In the genomic region with DNA sequence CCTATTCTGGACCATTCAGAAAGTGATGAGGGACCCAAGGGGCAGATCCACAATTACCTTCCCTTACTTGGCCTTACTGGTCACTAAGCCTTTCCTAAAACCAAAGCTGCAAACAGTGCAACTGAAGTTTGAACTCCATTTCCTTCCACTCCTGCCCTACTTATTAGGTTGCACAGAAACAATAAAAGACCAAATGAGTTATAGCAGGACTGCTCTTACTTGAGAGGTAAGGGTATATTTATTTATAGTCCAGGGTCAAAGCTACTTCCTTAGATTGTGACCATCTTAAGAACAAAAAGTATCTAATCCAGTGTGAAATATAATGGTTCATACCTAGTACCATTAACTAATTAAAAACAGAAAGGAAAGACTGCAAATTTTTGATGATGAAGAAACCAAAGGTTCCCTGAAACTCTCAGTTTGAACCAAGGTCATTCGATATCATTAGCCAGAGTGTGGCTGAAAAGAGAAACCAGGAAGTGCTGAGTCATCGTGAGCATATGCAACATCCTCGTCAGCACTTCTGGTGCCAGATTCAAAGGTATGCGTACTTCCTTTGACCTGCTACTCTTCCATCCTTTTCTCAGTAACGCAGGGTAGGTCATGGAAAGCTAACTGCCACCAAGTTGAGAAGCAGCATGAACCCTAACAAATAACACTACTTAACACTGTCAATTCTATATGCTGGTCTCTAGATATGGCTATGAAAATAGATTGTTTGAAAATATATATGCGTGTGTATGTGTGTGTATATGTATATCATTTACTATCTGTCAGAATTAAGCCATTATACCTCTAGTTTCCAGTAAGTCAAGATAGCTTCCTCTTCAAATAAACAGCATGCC, we compare ENCODE assay signal across 8 cellular contexts. TPM values are rescaled to one million over a fixed set of nuclear protein-coding genes. Genes with fewer than 3 reads are reported as not detected.
A peak's percentile ranks its signal among the peaks of the same experiment; 100 is the strongest.
DNase-seq lines count a peak whose midpoint lies in the region; ATAC-seq, FAIRE-seq and TF ChIP-seq lines count a peak whose summit lies in the region.

No MANE protein-coding gene starts in this region.

- CTCF ChIA-PET in WTC11 (lab: Charles Lee) = interaction anchor here (2.2 kb wide), 1 partner anchor 23 kb away, joined by 7 read pairs; no protein-coding TSS in a partner anchor

- peak overlapping the region; percentile 25; the same call in 1 of the 2 replicates for H3K4me3 Mint-ChIP-seq in WTC11
- H3K4me3 Mint-ChIP-seq in mesothelial cell of epicardium = no peak overlapping the region

- in situ Hi-C loops in GM13976 (cut with MboI; ENCODE audit: low sequenced_read_pairs, unreplicated experiment) = loop anchor here (10.0 kb wide), 1 partner anchor 175 kb away; no protein-coding TSS in a partner anchor

- H3K9me3 Mint-ChIP-seq in WTC11 (no peaks in the 10 kb centered on the region), mesothelial cell of epicardium (no peaks in the 10 kb centered on the region)

- ATAC-seq in HG02759 (IDR thresholded peaks at IDR 0.05; ENCODE audit: unreplicated experiment) (peak; percentile 71), WTC11 (peak; percentile 84)

- intact Hi-C loops in tibial artery (cut with DNase I; ENCODE audit: low total_unique reads) = no loop called here

- H3K9me3 ChIP-seq in endocrine pancreas (ENCODE audit: control insufficient read depth, low read length) (no peaks in the 10 kb centered on the region), tibial artery (no peaks in the 10 kb centered on the region)

- H3K9ac ChIP-seq in endocrine pancreas (ENCODE audit: control insufficient read depth, insufficient read depth, low read length) = no peak overlapping the region

- H3K27me3 ChIP-seq in endocrine pancreas (ENCODE audit: control insufficient read depth, insufficient read depth, low read length) (no peaks in the 10 kb centered on the region), tibial artery (no peaks in the 10 kb centered on the region)

- peaks cover 53% of the 10 kb centered on the region for H3K4me1 Mint-ChIP-seq in WTC11
- peaks cover 46% of the 10 kb centered on the region for H3K4me1 Mint-ChIP-seq in mesothelial cell of epicardium

- DNase-seq in GM13976 (ENCODE audit: low spot score) (peak; percentile 45), NAMALWA (ENCODE audit: low spot score) (peak; percentile 58), WTC11 (ENCODE audit: low spot score) (peak; percentile 13), mesothelial cell of epicardium (ENCODE audit: low spot score in 2 of 2, unreplicated experiment in 2 of 2) (no peak), tibial artery (peak; percentile 44 to 68)

- peak; percentile 95 for FAIRE-seq in A204.1 (lab: Jason Lieb, UNC)

- peak overlapping the region; percentile 53 for H3K4me3 ChIP-seq in endocrine pancreas (ENCODE audit: control insufficient read depth, insufficient read depth, low read length)
- H3K4me3 ChIP-seq in tibial artery = no peak overlapping the region

- POLR2A ChIA-PET in WTC11 (lab: Charles Lee) = no interaction called here

- H3K36me3 Mint-ChIP-seq in WTC11 (no peaks in the 10 kb centered on the region), mesothelial cell of epicardium (peaks cover 11% of the 10 kb centered on the region)

- H3K4me1 ChIP-seq in endocrine pancreas (ENCODE audit: control insufficient read depth, insufficient read depth, low read length) (peaks cover 29% of the 10 kb centered on the region), tibial artery (peaks cover 0 to 28% (median 11%) of the 10 kb centered on the region in 4 donors)

- TF ChIP-seq CTCF in GM13976 (IDR thresholded peaks at IDR 0.05; ENCODE audit: borderline replicate concordance, control extremely low read depth, extremely low read depth, insufficient read depth, missing control alignments) (no peak), WTC11 (IDR thresholded peaks at IDR 0.05) (no peak), mesothelial cell of epicardium (IDR thresholded peaks at IDR 0.05; ENCODE audit: unreplicated experiment) (no peak), tibial artery (IDR thresholded peaks at IDR 0.05) (no peak)

- H3K27ac ChIP-seq in tibial artery = peak overlapping the region; percentile 0 to 41

- H3K36me3 ChIP-seq in endocrine pancreas (ENCODE audit: control insufficient read depth, insufficient read depth, low read length) = no peaks in the 10 kb centered on the region
- no peaks in the 10 kb centered on the region for H3K36me3 ChIP-seq in tibial artery

- H3K27ac Mint-ChIP-seq in WTC11 (peak overlapping the region; percentile 88), mesothelial cell of epicardium (peak overlapping the region; percentile 91)

- H3K27me3 Mint-ChIP-seq in WTC11 (ENCODE audit: low read depth) = no peaks in the 10 kb centered on the region
- no peaks in the 10 kb centered on the region for H3K27me3 Mint-ChIP-seq in mesothelial cell of epicardium (ENCODE audit: low read depth)

TF ChIP-seq in WTC11, 78 proteins besides CTCF, POLR2A, EP300 and RAD21:
- TF ChIP-seq, protein P1, sequence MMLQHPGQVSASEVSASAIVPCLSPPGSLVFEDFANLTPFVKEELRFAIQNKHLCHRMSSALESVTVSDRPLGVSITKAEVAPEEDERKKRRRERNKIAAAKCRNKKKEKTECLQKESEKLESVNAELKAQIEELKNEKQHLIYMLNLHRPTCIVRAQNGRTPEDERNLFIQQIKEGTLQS (CRISPR knock-in tag; conservative IDR thresholded peaks at IDR 0.05) = no peak
- TF ChIP-seq GABPB1 (CRISPR knock-in tag; IDR thresholded peaks at IDR 0.05) = peak; percentile 89
- peak; percentile 97 for TF ChIP-seq NFE2L1 (CRISPR knock-in tag; IDR thresholded peaks at IDR 0.05)
- 0 out of 2 replicates have a peak, but pooled peaks have one; percentile 19 for TF ChIP-seq SP1 (CRISPR knock-in tag; conservative IDR thresholded peaks at IDR 0.05)
- TF ChIP-seq CREB1 (CRISPR knock-in tag; IDR thresholded peaks at IDR 0.05) = no peak
- TF ChIP-seq, protein P2, sequence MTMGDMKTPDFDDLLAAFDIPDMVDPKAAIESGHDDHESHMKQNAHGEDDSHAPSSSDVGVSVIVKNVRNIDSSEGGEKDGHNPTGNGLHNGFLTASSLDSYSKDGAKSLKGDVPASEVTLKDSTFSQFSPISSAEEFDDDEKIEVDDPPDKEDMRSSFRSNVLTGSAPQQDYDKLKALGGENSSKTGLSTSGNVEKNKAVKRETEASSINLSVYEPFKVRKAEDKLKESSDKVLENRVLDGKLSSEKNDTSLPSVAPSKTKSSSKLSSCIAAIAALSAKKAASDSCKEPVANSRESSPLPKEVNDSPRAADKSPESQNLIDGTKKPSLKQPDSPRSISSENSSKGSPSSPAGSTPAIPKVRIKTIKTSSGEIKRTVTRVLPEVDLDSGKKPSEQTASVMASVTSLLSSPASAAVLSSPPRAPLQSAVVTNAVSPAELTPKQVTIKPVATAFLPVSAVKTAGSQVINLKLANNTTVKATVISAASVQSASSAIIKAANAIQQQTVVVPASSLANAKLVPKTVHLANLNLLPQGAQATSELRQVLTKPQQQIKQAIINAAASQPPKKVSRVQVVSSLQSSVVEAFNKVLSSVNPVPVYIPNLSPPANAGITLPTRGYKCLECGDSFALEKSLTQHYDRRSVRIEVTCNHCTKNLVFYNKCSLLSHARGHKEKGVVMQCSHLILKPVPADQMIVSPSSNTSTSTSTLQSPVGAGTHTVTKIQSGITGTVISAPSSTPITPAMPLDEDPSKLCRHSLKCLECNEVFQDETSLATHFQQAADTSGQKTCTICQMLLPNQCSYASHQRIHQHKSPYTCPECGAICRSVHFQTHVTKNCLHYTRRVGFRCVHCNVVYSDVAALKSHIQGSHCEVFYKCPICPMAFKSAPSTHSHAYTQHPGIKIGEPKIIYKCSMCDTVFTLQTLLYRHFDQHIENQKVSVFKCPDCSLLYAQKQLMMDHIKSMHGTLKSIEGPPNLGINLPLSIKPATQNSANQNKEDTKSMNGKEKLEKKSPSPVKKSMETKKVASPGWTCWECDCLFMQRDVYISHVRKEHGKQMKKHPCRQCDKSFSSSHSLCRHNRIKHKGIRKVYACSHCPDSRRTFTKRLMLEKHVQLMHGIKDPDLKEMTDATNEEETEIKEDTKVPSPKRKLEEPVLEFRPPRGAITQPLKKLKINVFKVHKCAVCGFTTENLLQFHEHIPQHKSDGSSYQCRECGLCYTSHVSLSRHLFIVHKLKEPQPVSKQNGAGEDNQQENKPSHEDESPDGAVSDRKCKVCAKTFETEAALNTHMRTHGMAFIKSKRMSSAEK (CRISPR knock-in tag; IDR thresholded peaks at IDR 0.05; ENCODE audit: borderline replicate concordance) = no peak

RNA-seq across cellular contexts. Expression of a gene that starts 26.8 kb away (rescaled TPM):
- total RNA-seq in WTC11 (2021) (43.9 to 47.2 TPM (median 44.4 TPM) in 3 replicates), mesothelial cell of epicardium (136 to 138 TPM (median 138 TPM) in 3 replicates)

Comparison
In these comparisons a context has a peak if more than half of its experiments do, and no peak if none do; other contexts are left out.
1. DNase-seq: peak in GM13976 (single experiment), NAMALWA (single experiment), WTC11 (single experiment) and tibial artery (2 of 2); none in mesothelial cell of epicardium (0 of 2).